Comparison of ENCODE assay signal across 1 cellular context in the genomic region with DNA sequence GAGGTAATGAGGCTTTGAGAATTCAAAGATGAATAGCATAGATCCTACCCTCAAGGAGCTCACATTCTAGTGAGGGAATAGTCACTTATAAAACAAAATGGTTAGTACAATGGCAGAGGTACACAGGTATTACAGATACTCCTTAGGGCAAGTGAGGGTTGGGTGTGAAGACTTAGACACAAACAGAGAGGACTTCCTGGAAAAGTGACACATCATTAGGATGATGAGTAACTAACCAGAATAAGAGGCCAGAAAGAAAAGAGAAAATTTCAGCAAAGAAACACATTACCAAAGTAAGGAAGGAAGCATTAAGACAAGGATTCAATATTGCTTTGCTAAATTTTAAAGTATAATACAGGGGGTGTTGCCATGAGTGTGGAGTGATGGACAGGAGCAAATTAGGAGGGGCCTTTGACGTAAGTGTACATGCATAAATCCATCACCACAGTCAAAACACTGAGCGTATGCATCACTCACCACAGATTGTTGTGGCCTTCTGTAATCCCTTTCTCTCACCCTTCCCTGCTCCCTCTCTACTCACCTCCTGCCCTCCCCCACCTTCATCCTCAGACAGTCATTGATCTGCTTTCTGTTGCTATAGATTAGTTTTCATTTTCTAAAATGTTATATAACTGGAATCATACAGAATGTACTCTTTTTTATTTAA.
TF ChIP-seq lines count a peak whose summit lies in the region.

No MANE protein-coding gene starts in this region.

TF ChIP-seq in K562, 482 proteins besides CTCF, POLR2A, EP300 and RAD21 (continued from another document and continues in another):
- TF ChIP-seq NFATC3 (IDR thresholded peaks at IDR 0.05) (no peak; the same call in 1 of the 2 replicates), SAP30 (IDR thresholded peaks at IDR 0.05; ENCODE audit: borderline replicate concordance, insufficient read depth, low read depth, low read length, poor library complexity, severe bottlenecking) (no peak), PHTF2 (CRISPR knock-in tag; IDR thresholded peaks at IDR 0.05) (no peak), MEIS2 (IDR thresholded peaks at IDR 0.05; ENCODE audit: partially characterized antibody) (peak; percentile 100), NFYB (IDR thresholded peaks at IDR 0.05; ENCODE audit: extremely low read depth, insufficient read length) (no peak), PCBP1 (IDR thresholded peaks at IDR 0.05; ENCODE audit: low read depth, low read length, poor library complexity, severe bottlenecking) (no peak), KLF1 (tag; IDR thresholded peaks at IDR 0.05) (no peak), GATAD2B (IDR thresholded peaks at IDR 0.05; ENCODE audit: borderline replicate concordance) (peak; percentile 39; the same call in 1 of the 2 replicates), E2F3 (CRISPR knock-in tag; IDR thresholded peaks at IDR 0.05) (no peak), ZZZ3 (IDR thresholded peaks at IDR 0.05) (no peak), TCF7L2 (IDR thresholded peaks at IDR 0.05; ENCODE audit: low read depth, low read length) (no peak), TBL1XR1 (IDR thresholded peaks at IDR 0.05; ENCODE audit: low read length in 2 of 2) (peak; percentile 39 to 86; a peak in 3 of 4 replicates), NEUROD1 (IDR thresholded peaks at IDR 0.05; ENCODE audit: borderline replicate concordance, low read depth, low read length, partially characterized antibody) (peak; percentile 58), NR2C1 (IDR thresholded peaks at IDR 0.05) (peak; percentile 25; the same call in 1 of the 2 replicates), NR2C1 (tag; IDR thresholded peaks at IDR 0.05) (no peak), TAF1 (IDR thresholded peaks at IDR 0.05; ENCODE audit: control insufficient read depth, extremely low read depth, insufficient read depth, low read length, severe bottlenecking) (no peak), ZBTB17 (CRISPR knock-in tag; IDR thresholded peaks at IDR 0.05) (no peak), MAFG (tag; conservative IDR thresholded peaks at IDR 0.05) (peak; percentile 49)
- TF ChIP-seq, protein P1, sequence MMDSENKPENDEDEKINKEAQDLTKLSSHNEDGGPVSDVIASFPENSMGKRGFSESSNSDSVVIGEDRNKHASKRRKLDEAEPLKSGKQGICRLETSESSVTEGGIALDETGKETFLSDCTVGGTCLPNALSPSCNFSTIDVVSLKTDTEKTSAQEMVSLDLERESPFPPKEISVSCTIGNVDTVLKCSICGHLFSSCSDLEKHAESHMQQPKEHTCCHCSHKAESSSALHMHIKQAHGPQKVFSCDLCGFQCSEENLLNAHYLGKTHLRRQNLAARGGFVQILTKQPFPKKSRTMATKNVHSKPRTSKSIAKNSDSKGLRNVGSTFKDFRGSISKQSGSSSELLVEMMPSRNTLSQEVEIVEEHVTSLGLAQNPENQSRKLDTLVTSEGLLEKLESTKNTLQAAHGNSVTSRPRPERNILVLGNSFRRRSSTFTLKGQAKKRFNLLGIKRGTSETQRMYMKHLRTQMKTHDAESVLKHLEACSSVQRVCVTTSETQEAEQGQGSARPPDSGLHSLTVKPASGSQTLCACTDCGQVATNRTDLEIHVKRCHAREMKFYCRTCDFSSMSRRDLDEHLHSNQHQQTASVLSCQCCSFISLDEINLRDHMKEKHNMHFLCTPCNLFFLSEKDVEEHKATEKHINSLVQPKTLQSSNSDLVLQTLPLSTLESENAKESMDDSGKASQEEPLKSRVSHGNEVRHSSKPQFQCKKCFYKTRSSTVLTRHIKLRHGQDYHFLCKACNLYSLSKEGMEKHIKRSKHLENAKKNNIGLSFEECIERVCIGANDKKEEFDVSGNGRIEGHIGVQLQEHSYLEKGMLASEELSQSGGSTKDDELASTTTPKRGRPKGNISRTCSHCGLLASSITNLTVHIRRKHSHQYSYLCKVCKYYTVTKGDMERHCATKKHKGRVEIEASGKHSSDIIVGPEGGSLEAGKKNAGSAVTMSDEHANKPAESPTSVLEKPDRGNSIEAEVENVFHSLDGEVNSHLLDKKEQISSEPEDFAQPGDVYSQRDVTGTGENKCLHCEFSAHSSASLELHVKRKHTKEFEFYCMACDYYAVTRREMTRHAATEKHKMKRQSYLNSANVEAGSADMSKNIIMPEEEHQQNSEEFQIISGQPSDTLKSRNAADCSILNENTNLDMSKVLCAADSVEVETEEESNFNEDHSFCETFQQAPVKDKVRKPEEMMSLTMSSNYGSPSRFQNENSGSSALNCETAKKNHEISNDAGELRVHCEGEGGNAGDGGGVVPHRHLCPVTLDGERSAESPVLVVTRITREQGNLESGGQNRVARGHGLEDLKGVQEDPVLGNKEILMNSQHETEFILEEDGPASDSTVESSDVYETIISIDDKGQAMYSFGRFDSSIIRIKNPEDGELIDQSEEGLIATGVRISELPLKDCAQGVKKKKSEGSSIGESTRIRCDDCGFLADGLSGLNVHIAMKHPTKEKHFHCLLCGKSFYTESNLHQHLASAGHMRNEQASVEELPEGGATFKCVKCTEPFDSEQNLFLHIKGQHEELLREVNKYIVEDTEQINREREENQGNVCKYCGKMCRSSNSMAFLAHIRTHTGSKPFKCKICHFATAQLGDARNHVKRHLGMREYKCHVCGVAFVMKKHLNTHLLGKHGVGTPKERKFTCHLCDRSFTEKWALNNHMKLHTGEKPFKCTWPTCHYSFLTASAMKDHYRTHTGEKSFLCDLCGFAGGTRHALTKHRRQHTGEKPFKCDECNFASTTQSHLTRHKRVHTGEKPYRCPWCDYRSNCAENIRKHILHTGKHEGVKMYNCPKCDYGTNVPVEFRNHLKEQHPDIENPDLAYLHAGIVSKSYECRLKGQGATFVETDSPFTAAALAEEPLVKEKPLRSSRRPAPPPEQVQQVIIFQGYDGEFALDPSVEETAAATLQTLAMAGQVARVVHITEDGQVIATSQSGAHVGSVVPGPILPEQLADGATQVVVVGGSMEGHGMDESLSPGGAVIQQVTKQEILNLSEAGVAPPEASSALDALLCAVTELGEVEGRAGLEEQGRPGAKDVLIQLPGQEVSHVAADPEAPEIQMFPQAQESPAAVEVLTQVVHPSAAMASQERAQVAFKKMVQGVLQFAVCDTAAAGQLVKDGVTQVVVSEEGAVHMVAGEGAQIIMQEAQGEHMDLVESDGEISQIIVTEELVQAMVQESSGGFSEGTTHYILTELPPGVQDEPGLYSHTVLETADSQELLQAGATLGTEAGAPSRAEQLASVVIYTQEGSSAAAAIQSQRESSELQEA (IDR thresholded peaks at IDR 0.05; ENCODE audit: low read depth): no peak
- TF ChIP-seq, protein P2, sequence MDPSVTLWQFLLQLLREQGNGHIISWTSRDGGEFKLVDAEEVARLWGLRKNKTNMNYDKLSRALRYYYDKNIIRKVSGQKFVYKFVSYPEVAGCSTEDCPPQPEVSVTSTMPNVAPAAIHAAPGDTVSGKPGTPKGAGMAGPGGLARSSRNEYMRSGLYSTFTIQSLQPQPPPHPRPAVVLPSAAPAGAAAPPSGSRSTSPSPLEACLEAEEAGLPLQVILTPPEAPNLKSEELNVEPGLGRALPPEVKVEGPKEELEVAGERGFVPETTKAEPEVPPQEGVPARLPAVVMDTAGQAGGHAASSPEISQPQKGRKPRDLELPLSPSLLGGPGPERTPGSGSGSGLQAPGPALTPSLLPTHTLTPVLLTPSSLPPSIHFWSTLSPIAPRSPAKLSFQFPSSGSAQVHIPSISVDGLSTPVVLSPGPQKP (CRISPR knock-in tag; IDR thresholded peaks at IDR 0.05): no peak
- TF ChIP-seq, protein P3, sequence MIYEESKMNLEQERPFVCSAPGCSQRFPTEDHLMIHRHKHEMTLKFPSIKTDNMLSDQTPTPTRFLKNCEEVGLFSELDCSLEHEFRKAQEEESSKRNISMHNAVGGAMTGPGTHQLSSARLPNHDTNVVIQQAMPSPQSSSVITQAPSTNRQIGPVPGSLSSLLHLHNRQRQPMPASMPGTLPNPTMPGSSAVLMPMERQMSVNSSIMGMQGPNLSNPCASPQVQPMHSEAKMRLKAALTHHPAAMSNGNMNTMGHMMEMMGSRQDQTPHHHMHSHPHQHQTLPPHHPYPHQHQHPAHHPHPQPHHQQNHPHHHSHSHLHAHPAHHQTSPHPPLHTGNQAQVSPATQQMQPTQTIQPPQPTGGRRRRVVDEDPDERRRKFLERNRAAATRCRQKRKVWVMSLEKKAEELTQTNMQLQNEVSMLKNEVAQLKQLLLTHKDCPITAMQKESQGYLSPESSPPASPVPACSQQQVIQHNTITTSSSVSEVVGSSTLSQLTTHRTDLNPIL (CRISPR knock-in tag; IDR thresholded peaks at IDR 0.05): no peak
- TF ChIP-seq, protein P4, sequence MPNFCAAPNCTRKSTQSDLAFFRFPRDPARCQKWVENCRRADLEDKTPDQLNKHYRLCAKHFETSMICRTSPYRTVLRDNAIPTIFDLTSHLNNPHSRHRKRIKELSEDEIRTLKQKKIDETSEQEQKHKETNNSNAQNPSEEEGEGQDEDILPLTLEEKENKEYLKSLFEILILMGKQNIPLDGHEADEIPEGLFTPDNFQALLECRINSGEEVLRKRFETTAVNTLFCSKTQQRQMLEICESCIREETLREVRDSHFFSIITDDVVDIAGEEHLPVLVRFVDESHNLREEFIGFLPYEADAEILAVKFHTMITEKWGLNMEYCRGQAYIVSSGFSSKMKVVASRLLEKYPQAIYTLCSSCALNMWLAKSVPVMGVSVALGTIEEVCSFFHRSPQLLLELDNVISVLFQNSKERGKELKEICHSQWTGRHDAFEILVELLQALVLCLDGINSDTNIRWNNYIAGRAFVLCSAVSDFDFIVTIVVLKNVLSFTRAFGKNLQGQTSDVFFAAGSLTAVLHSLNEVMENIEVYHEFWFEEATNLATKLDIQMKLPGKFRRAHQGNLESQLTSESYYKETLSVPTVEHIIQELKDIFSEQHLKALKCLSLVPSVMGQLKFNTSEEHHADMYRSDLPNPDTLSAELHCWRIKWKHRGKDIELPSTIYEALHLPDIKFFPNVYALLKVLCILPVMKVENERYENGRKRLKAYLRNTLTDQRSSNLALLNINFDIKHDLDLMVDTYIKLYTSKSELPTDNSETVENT (CRISPR knock-in tag; IDR thresholded peaks at IDR 0.05): no peak
- TF ChIP-seq, protein P5, sequence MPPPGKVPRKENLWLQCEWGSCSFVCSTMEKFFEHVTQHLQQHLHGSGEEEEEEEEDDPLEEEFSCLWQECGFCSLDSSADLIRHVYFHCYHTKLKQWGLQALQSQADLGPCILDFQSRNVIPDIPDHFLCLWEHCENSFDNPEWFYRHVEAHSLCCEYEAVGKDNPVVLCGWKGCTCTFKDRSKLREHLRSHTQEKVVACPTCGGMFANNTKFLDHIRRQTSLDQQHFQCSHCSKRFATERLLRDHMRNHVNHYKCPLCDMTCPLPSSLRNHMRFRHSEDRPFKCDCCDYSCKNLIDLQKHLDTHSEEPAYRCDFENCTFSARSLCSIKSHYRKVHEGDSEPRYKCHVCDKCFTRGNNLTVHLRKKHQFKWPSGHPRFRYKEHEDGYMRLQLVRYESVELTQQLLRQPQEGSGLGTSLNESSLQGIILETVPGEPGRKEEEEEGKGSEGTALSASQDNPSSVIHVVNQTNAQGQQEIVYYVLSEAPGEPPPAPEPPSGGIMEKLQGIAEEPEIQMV (tag; conservative IDR thresholded peaks at IDR 0.05; ENCODE audit: low read depth): no peak
- TF ChIP-seq, protein P6, sequence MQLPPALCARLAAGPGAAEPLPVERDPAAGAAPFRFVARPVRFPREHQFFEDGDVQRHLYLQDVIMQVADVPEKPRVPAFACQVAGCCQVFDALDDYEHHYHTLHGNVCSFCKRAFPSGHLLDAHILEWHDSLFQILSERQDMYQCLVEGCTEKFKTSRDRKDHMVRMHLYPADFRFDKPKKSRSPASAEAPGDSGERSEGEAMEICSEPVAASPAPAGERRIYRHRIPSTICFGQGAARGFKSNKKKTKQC (CRISPR knock-in tag; IDR thresholded peaks at IDR 0.05): no peak
- TF ChIP-seq, protein P7, sequence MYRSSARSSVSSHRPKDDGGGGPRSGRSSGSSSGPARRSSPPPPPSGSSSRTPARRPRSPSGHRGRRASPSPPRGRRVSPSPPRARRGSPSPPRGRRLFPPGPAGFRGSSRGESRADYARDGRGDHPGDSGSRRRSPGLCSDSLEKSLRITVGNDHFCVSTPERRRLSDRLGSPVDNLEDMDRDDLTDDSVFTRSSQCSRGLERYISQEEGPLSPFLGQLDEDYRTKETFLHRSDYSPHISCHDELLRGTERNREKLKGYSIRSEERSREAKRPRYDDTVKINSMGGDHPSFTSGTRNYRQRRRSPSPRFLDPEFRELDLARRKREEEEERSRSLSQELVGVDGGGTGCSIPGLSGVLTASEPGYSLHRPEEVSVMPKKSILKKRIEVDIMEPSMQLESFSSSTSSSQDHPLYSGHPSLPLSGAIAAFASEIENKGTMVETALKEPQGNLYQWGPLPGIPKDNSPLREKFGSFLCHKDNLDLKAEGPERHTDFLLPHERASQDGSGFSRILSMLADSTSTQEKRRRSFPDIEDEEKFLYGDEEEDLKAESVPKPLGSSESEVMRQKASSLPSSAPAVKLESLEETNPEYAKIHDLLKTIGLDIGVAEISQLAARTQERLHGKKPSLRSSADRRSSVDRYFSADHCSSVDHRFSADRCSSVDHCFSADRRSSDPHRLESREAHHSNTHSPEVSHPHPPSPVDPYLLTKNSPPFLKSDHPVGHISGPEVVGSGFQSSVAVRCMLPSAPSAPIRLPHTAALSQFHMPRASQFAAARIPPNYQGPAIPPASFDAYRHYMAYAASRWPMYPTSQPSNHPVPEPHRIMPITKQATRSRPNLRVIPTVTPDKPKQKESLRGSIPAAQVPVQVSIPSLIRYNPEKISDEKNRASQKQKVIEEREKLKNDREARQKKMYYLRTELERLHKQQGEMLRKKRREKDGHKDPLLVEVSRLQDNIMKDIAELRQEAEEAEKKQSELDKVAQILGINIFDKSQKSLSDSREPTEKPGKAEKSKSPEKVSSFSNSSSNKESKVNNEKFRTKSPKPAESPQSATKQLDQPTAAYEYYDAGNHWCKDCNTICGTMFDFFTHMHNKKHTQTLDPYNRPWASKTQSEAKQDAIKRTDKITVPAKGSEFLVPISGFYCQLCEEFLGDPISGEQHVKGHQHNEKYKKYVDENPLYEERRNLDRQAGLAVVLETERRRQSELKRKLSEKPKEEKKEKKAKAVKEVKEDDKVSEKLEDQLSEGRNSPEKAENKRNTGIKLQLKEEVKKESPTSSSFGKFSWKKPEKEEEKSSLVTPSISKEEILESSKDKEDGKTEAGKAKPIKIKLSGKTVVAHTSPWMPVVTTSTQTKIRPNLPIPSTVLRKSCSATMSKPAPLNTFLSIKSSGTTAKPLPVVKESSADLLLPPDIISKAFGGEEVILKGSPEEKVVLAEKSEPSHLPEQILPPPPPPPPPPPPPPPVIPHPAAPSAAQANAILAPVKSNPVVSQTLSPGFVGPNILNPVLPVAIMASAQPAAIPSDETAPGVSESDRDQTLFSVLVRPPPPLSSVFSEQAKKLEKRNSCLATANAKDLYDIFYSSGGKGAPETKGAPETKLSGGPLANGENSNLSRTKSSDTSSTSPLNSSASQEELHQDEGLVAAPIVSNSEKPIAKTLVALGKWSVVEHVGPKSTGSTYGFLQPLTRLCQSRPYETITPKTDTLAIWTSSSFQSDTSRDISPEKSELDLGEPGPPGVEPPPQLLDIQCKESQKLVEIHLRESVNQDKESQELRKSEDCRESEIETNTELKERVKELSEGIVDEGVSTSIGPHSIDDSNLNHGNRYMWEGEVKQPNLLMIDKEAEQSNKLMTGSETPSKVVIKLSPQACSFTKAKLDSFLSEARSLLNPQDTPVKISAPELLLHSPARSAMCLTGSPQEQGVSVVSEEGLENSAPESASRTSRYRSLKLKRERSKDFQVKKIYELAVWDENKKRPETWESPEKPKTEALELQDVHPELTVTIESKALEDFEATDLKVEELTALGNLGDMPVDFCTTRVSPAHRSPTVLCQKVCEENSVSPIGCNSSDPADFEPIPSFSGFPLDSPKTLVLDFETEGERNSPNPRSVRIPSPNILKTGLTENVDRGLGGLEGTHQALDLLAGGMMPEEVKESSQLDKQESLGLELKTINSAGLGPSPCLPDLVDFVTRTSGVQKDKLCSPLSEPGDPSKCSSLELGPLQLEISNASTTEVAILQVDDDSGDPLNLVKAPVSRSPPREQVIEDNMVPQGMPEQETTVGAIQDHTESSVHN (IDR thresholded peaks at IDR 0.05; ENCODE audit: borderline replicate concordance in 1 of 2, low read depth in 1 of 2): peak in 1 of 2 experiments; percentile 88; a peak in 2 of 4 replicates
